In genomic region chr1:228376262-228376628, GRCh38 we compare ENCODE assay signal across 1 cellular context.
TF ChIP-seq lines count a peak whose summit lies in the region.

No MANE protein-coding gene starts in this region.

TF ChIP-seq in HEK293, 187 proteins besides CTCF, POLR2A, EP300 and RAD21 (continued from another document):
- TF ChIP-seq SCRT2 (tag by site-specific recombination; IDR thresholded peaks at IDR 0.05) = no peak
- no peak for TF ChIP-seq ZSCAN5A (tag by site-specific recombination; IDR thresholded peaks at IDR 0.05)
- TF ChIP-seq ZNF350 (tag by site-specific recombination; IDR thresholded peaks at IDR 0.05) = no peak
TF ChIP-seq in HEK293: peak in this region for 5.
